ENCODE assay signal across 25 cellular contexts in the genomic region with DNA sequence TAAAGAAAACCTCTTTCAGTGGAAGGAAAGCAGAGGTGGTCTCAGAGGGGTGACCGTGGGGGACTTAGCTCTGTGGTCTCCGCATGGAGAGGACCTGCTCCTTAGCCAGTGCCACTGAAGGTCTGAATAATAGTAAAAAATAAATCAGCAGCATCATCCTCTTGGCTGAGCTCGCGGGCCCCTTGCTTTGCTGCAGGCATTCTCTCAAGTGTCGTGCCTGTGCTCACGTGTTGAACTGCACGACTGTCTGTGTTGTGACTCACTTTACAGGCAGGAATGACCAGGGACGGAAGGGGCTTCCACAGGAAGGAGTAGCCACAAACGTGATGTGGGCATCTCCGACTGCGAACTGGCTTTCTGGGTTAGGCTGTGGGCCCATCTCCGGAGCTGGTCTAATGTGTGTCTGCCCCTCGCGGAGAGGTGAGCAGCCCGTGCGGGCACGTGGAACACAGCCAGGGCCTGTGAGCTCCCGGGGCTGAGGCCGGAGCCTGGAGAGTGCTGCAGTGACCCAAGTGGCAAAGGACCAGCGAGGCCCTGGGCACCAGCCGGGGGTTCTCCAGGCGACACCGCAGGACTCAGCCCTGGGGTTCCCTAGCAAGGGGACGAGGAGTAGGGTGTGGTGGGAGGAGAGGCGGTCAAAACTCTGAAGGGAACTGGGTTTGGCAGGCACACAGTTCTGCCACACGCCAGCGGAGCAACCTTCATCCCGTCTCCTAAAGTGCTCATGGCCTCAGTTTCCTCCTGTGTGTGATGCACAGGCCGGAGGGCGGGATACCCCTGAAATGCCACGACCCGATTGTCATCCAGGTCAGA.
"Had no signal": no experiment of that assay in that cellular context is flagged by ENCODE, and none has a peak within 500 bp of the region (broad histone marks: within the 10 kb centered on the region; RNA-seq: fewer than 3 reads in every experiment).

No MANE protein-coding gene starts in this region.

- H3K9me3 Mint-ChIP-seq: activated naive CD4-positive, alpha-beta T cell treated with anti-CD3 and anti-CD28 coated beads, Interleukin-2, amount 50 U/mL, for 24 hours; T-helper 2 cell treated with Interferon-gamma antibody and Interleukin-4, amounts not matched to agents 5 μg/mL and 100 μg/mL, for 36 hours; WTC11 had no signal

- ATAC-seq: activated CD8-positive, alpha-beta T cell treated with anti-CD3 and anti-CD28 coated beads, Interleukin-2, amount 10 ng/mL, durations not matched to agents 7 days and 5 days; SK-N-SH treated with all-trans-retinoic acid at 6 μM for 48 hours; WTC11 had no signal

- H3K9me3 ChIP-seq: SJSA1 had no signal

- DNase-seq: activated CD4-positive, alpha-beta T cell treated with anti-CD3 and anti-CD28 coated beads for 48 hours; activated CD4-positive, alpha-beta T cell treated with anti-CD3 and anti-CD28 coated beads, Interleukin-2, amount 50 U/mL, for 4 hours; activated CD4-positive, CD25-positive, alpha-beta regulatory T cell treated with anti-CD3 and anti-CD28 coated beads, Interleukin-2, amount 50 U/mL, for 72 hours; activated CD8-positive, alpha-beta memory T cell treated with anti-CD3 and anti-CD28 coated beads, Interleukin-2, amount 50 U/mL, for 48 hours; activated CD8-positive, alpha-beta T cell treated with anti-CD3 and anti-CD28 coated beads, Interleukin-2, amount 10 ng/mL, durations not matched to agents 7 days and 5 days; activated T-cell treated with anti-CD3 and anti-CD28 coated beads, Interleukin-2, amount 50 U/mL, for 1 hour; amygdala; brain microvascular endothelial cell; Kasumi-1; NCI-H1048; NCI-H146; NCI-H1930; NCI-H2171 treated with DMSO at 0.1 percent for 48 hours; NCI-H226; NCI-H526 treated with DMSO at 0.1 percent for 48 hours; NCI-H82; RPMI8226; SHP77; SW 1271 had no signal

- H3K27ac ChIP-seq: brain microvascular endothelial cell, cardiac muscle cell, SJSA1 had no signal

- H3K4me1 Mint-ChIP-seq: WTC11 had no signal

- H3K27me3 ChIP-seq: brain microvascular endothelial cell, cardiac muscle cell, SJSA1 had no signal

- H3K36me3 ChIP-seq: brain microvascular endothelial cell, cardiac muscle cell, SJSA1 had no signal

- H3K4me3 ChIP-seq: cardiac muscle cell, SJSA1 had no signal

- H3K27ac Mint-ChIP-seq: activated CD8-positive, alpha-beta T cell treated with anti-CD3 and anti-CD28 coated beads, Interleukin-2, amount 10 ng/mL, durations not matched to agents 7 days and 5 days; activated naive CD4-positive, alpha-beta T cell treated with anti-CD3 and anti-CD28 coated beads, Interleukin-2, amount 50 U/mL, for 24 hours; T-helper 2 cell treated with Interferon-gamma antibody and Interleukin-4, amounts not matched to agents 5 μg/mL and 100 μg/mL, for 36 hours had no signal

- H3K4me1 ChIP-seq: SJSA1 had no signal

- H3K27me3 Mint-ChIP-seq: activated naive CD4-positive, alpha-beta T cell treated with anti-CD3 and anti-CD28 coated beads, Interleukin-2, amount 50 U/mL, for 24 hours had no signal

- H3K4me3 Mint-ChIP-seq: activated CD8-positive, alpha-beta T cell treated with anti-CD3 and anti-CD28 coated beads, Interleukin-2, amount 10 ng/mL, durations not matched to agents 7 days and 5 days; activated naive CD4-positive, alpha-beta T cell treated with anti-CD3 and anti-CD28 coated beads, Interleukin-2, amount 50 U/mL, for 24 hours; T-helper 2 cell treated with Interferon-gamma antibody and Interleukin-4, amounts not matched to agents 5 μg/mL and 100 μg/mL, for 36 hours; WTC11 had no signal
